ENCODE assay signal across 22 cellular contexts in genomic region chr4:188154668-188155423, GRCh38. TPM values are rescaled to one million over a fixed set of nuclear protein-coding genes. Genes with fewer than 3 reads are reported as not detected.
DNase-seq lines count a peak whose midpoint lies in the region; ATAC-seq, FAIRE-seq and TF ChIP-seq lines count a peak whose summit lies in the region.
"Had no signal": no experiment of that assay in that cellular context is flagged by ENCODE, and none has a peak within 500 bp of the region (broad histone marks: within the 10 kb centered on the region; RNA-seq: fewer than 3 reads in every experiment).

No MANE protein-coding gene starts in this region.

- peak overlapping the region; percentile 63 for H3K27ac Mint-ChIP-seq in Caco-2 (ENCODE audit: unreplicated experiment)
- no peak overlapping the region for H3K27ac Mint-ChIP-seq in naive thymus-derived CD4-positive, alpha-beta T cell
- H3K27ac Mint-ChIP-seq: T-cell had no signal

- TF ChIP-seq CTCF in Caco-2 (IDR thresholded peaks at IDR 0.05; ENCODE audit: insufficient read depth in 1 of 2, low read depth in 1 of 2, low read length in 1 of 2, severe bottlenecking in 1 of 2, unreplicated experiment in 1 of 2) (no peak), HEK293 (tag by site-specific recombination; IDR thresholded peaks at IDR 0.05) (no peak), upper lobe of right lung (IDR thresholded peaks at IDR 0.05) (no peak)

- H3K9me3 ChIP-seq in Caco-2 = no peaks in the 10 kb centered on the region
- no peaks in the 10 kb centered on the region for H3K9me3 ChIP-seq in HEK293 (ENCODE audit: control insufficient read depth, insufficient read depth, low read depth, low read length)
- H3K9me3 ChIP-seq in naive thymus-derived CD4-positive, alpha-beta T cell (ENCODE audit: control insufficient read depth in 2 of 3, low read length in 3 of 3) = no peaks in the 10 kb centered on the region
- H3K9me3 ChIP-seq in upper lobe of right lung = no peaks in the 10 kb centered on the region
- H3K9me3 ChIP-seq: SK-N-SH had no signal

- DNase-seq in Caco-2 (peak; percentile 59 to 81), SK-MEL-5 (ENCODE audit: low read depth, low spot score) (peak; percentile 83), GM12892 (ENCODE audit: insufficient read length) (no peak), HT-29 (ENCODE audit: low spot score) (no peak), upper lobe of right lung (no peak), NCI-H345 treated with DMSO at 0.1 percent for 48 hours (lab: John Stamatoyannopoulos, UW; ENCODE audit: unreplicated experiment) (no peak)
- no peak for DNase-seq in naive thymus-derived CD4-positive, alpha-beta T cell
- DNase-seq: C1 segment of cervical spinal cord, GF-D8, NCI-H1105, NCI-H1694, NCI-H2107, NCI-H345, Right ventricle myocardium superior, SK-N-SH, T-cell had no signal

- no peaks in the 10 kb centered on the region for H3K36me3 ChIP-seq in Caco-2 (ENCODE audit: control insufficient read depth, insufficient read depth, low read length)
- H3K36me3 ChIP-seq in HEK293 (ENCODE audit: control insufficient read depth in 2 of 2, insufficient read depth in 1 of 2, low read length in 2 of 2) = no peaks in the 10 kb centered on the region
- no peaks in the 10 kb centered on the region for H3K36me3 ChIP-seq in naive thymus-derived CD4-positive, alpha-beta T cell (ENCODE audit: control insufficient read depth in 2 of 3, insufficient read depth in 3 of 3, low read length in 3 of 3)
- H3K36me3 ChIP-seq in upper lobe of right lung = no peaks in the 10 kb centered on the region

- intact Hi-C loops in Caco-2 (cut with micrococcal nuclease; ENCODE audit: unreplicated experiment) = loop anchor here (1.0 to 2.0 kb wide), 2 partner anchors 74 to 140 kb away; no protein-coding TSS in a partner anchor
- intact Hi-C loops in naive thymus-derived CD4-positive, alpha-beta T cell (cut with micrococcal nuclease) = loop anchor here in 1 of 2 donors (10.0 kb wide), 1 partner anchor 1700 kb away; no protein-coding TSS in a partner anchor
- intact Hi-C loops in upper lobe of right lung (cut with DNase I) = no loop called here

- in situ Hi-C loops in SK-MEL-5 (cut with HindIII; ENCODE audit: low pct_unique_long_range_greater_than_20kb, low sequenced_read_pairs) = no loop called here

- H3K4me3 ChIP-seq in Caco-2 (ENCODE audit: low read depth, low read length) = no peak overlapping the region
- H3K4me3 ChIP-seq in HEK293 (ENCODE audit: low read depth, low read length) = no peak overlapping the region
- H3K4me3 ChIP-seq in naive thymus-derived CD4-positive, alpha-beta T cell (ENCODE audit: low read length) = no peak overlapping the region
- H3K4me3 ChIP-seq in upper lobe of right lung = no peak overlapping the region
- H3K4me3 ChIP-seq: GM12878 had no signal

- POLR2A ChIA-PET in Caco-2 (lab: Charles Lee) = no interaction called here
- POLR2A ChIA-PET in HEK293 (lab: Yijun Ruan, JAX) = no interaction called here
- POLR2A ChIA-PET in naive thymus-derived CD4-positive, alpha-beta T cell (lab: Charles Lee) = no interaction called here

- no peak for TF ChIP-seq POLR2A in GM12892 (IDR thresholded peaks at IDR 0.05; ENCODE audit: low read depth, low read length)

- peak; percentile 14 for ATAC-seq in naive thymus-derived CD4-positive, alpha-beta T cell
- no peak for ATAC-seq in upper lobe of right lung
- ATAC-seq: GM12878, T-cell had no signal

- H3K27me3 Mint-ChIP-seq in Caco-2 (ENCODE audit: insufficient read depth, unreplicated experiment) = no peaks in the 10 kb centered on the region
- no peaks in the 10 kb centered on the region for H3K27me3 Mint-ChIP-seq in naive thymus-derived CD4-positive, alpha-beta T cell
- H3K27me3 Mint-ChIP-seq: T-cell had no signal

- H3K4me3 Mint-ChIP-seq in Caco-2 (ENCODE audit: unreplicated experiment) = peak overlapping the region; percentile 60
- no peak overlapping the region for H3K4me3 Mint-ChIP-seq in naive thymus-derived CD4-positive, alpha-beta T cell
- H3K4me3 Mint-ChIP-seq: T-cell had no signal

- H3K27me3 ChIP-seq in Caco-2 (replicated peaks; ENCODE audit: control insufficient read depth, insufficient read depth, low read length) (no peaks in the 10 kb centered on the region), upper lobe of right lung (no peaks in the 10 kb centered on the region)
- no peaks in the 10 kb centered on the region for H3K27me3 ChIP-seq in naive thymus-derived CD4-positive, alpha-beta T cell (ENCODE audit: control insufficient read depth in 2 of 2, insufficient read depth in 2 of 2, low read length in 2 of 2)

- BruUV-seq in Caco-2 (replicated peaks; lab: Mats Ljungman, UMichigan) = no TSS peak

- peaks cover 11% of the 10 kb centered on the region for H3K36me3 Mint-ChIP-seq in Caco-2 (ENCODE audit: insufficient read depth, unreplicated experiment)
- H3K36me3 Mint-ChIP-seq in naive thymus-derived CD4-positive, alpha-beta T cell = peaks cover 0 to 5% (median 0%) of the 10 kb centered on the region in 5 donors
- H3K36me3 Mint-ChIP-seq: T-cell had no signal

- H3K4me1 ChIP-seq in Caco-2 (peaks cover 6% of the 10 kb centered on the region), HEK293 (ENCODE audit: control insufficient read depth, insufficient read depth, low read length) (no peaks in the 10 kb centered on the region), upper lobe of right lung (no peaks in the 10 kb centered on the region)
- H3K4me1 ChIP-seq in naive thymus-derived CD4-positive, alpha-beta T cell (ENCODE audit: control insufficient read depth in 2 of 2, insufficient read depth in 2 of 2, low read length in 2 of 2) = no peaks in the 10 kb centered on the region

- no peaks in the 10 kb centered on the region for H3K9me3 Mint-ChIP-seq in Caco-2 (ENCODE audit: unreplicated experiment)
- peaks cover 0 to 16% (median 8%) of the 10 kb centered on the region in 11 donors for H3K9me3 Mint-ChIP-seq in naive thymus-derived CD4-positive, alpha-beta T cell

- no peak for FAIRE-seq in GM12892 (lab: Jason Lieb, UNC)
- FAIRE-seq: GM12878, GM18507, H1, RCC 7860 had no signal

- H3K4me1 Mint-ChIP-seq in Caco-2 (ENCODE audit: low read depth, unreplicated experiment) = peaks cover 8% of the 10 kb centered on the region
- no peaks in the 10 kb centered on the region for H3K4me1 Mint-ChIP-seq in naive thymus-derived CD4-positive, alpha-beta T cell
- H3K4me1 Mint-ChIP-seq: T-cell had no signal

- H3K27ac ChIP-seq in HEK293 (ENCODE audit: extremely low read depth, low read depth, low read length) (peak overlapping the region; percentile 56; the same call in 1 of the 2 replicates), upper lobe of right lung (no peak overlapping the region)
- H3K27ac ChIP-seq in naive thymus-derived CD4-positive, alpha-beta T cell (ENCODE audit: low read depth, low read length) = no peak overlapping the region

- CTCF ChIA-PET in Caco-2 (lab: Charles Lee) (no interaction called here), HEK293 (lab: Yijun Ruan, JAX) (no interaction called here)
- CTCF ChIA-PET in naive thymus-derived CD4-positive, alpha-beta T cell (lab: Charles Lee) = no interaction called here

TF ChIP-seq in HEK293, 187 proteins besides CTCF, POLR2A, EP300 and RAD21 (continues in another document):
- TF ChIP-seq ZNF544 (tag by site-specific recombination; IDR thresholded peaks at IDR 0.05) (no peak), ZNF292 (tag by site-specific recombination; IDR thresholded peaks at IDR 0.05; ENCODE audit: borderline replicate concordance, low read depth) (no peak), ZNF777 (tag by site-specific recombination; IDR thresholded peaks at IDR 0.05; ENCODE audit: borderline replicate concordance) (no peak), ZNF48 (tag by site-specific recombination; IDR thresholded peaks at IDR 0.05) (no peak), PRDM4 (tag by site-specific recombination; IDR thresholded peaks at IDR 0.05) (no peak), SALL2 (tag by site-specific recombination; IDR thresholded peaks at IDR 0.05; ENCODE audit: borderline replicate concordance) (no peak), ZNF391 (tag by site-specific recombination; IDR thresholded peaks at IDR 0.05; ENCODE audit: borderline replicate concordance, low read depth) (no peak), IKZF3 (tag by site-specific recombination; IDR thresholded peaks at IDR 0.05) (no peak)

RNA-seq across cellular contexts. Expression of gene TRIML1, which starts 15.6 kb away (rescaled TPM):
- total RNA-seq in Caco-2 (2022) (not detected in 2 replicates), upper lobe of right lung (not detected)
- not detected in 2 replicates for total RNA-seq in SK-MEL-5 (2014; rRNA removed; shearing (Covaris generic))
- polyA plus RNA-seq in SK-MEL-5 (2015; cell fraction: cytosol; rRNA removed) = not detected in 2 replicates
- polyA plus RNA-seq in SK-MEL-5 (2015; cell fraction: nucleus; rRNA removed) = not detected in 2 replicates
- total RNA-seq in naive thymus-derived CD4-positive, alpha-beta T cell = not detected
- not detected for polyA plus RNA-seq in naive thymus-derived CD4-positive, alpha-beta T cell
- not detected for polyA plus RNA-seq in GM12892 (2012; ENCODE audit: missing spikeins)
- total RNA-seq in HT-29 (2014; rRNA removed; shearing (Covaris generic)) = not detected in 2 replicates
- total RNA-seq: GM12878, H1, LHCN-M2, Right ventricle myocardium superior, T-cell had no signal
- polyA plus RNA-seq: GM12878, H1, SK-N-SH had no signal

RNA-seq across cellular contexts. Expression of gene TRIML2, which starts 45.4 kb away (rescaled TPM):
- total RNA-seq in Caco-2 (2022) (1.5 and 2.2 TPM in 2 replicates), upper lobe of right lung (not detected)
- not detected in 2 replicates for total RNA-seq in SK-MEL-5 (2014; rRNA removed; shearing (Covaris generic))
- polyA plus RNA-seq in SK-MEL-5 (2015; cell fraction: cytosol; rRNA removed) = not detected in 2 replicates
- not detected in 2 replicates for polyA plus RNA-seq in SK-MEL-5 (2015; cell fraction: nucleus; rRNA removed)
- total RNA-seq in naive thymus-derived CD4-positive, alpha-beta T cell = not detected
- polyA plus RNA-seq in naive thymus-derived CD4-positive, alpha-beta T cell = not detected
- polyA plus RNA-seq in GM12892 (2012; ENCODE audit: missing spikeins) = not detected
- not detected in 2 replicates for total RNA-seq in HT-29 (2014; rRNA removed; shearing (Covaris generic))
- total RNA-seq: GM12878, LHCN-M2, Right ventricle myocardium superior, T-cell had no signal
- polyA plus RNA-seq: GM12878, SK-N-SH had no signal

Comparison
In these comparisons a context has a peak if more than half of its experiments do, and no peak if none do; other contexts are left out.
1. DNase-seq: peak in Caco-2 (2 of 2) and SK-MEL-5 (single experiment); none in naive thymus-derived CD4-positive, alpha-beta T cell (0 of 9), GM12892 (single experiment), HT-29 (single experiment), upper lobe of right lung (single experiment) and NCI-H345 treated with DMSO at 0.1 percent for 48 hours (single experiment).